14 cellular contexts compared by ENCODE assay signal in the genomic region with DNA sequence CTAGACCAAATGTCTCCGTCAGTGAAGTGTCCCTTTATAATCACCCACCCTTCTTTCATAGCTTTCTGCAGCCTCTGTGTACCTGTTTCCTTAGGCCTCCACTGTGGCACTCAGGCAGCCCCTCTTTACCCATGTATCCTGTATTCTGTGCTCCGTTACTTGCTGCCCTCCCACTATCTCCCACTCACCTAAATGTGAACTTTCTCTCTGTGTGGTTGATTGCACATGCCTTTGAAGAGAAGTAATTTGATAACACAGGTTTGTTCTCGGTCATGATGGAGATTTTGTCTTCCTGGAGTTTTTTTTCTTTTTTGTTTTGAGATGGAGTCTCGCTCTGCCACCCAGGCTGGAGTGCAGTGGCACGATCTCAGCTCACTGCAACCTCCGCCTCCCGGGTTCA.
DNase-seq lines count a peak whose midpoint lies in the region; ATAC-seq and TF ChIP-seq lines count a peak whose summit lies in the region.
"Had no signal": no experiment of that assay in that cellular context is flagged by ENCODE, and none has a peak within 500 bp of the region (broad histone marks: within the 10 kb centered on the region; RNA-seq: fewer than 3 reads in every experiment).

No MANE protein-coding gene starts in this region.

- peaks cover 9% of the 10 kb centered on the region for H3K36me3 Mint-ChIP-seq in Calu3 (ENCODE audit: insufficient read depth, unreplicated experiment)
- H3K36me3 Mint-ChIP-seq in activated T-helper 17 cell treated with anti-CD3 and anti-CD28 coated beads, Interleukin-2, amount 50 U/mL, for 72 hours (ENCODE audit: low read depth), result peaks cover 1% of the 10 kb centered on the region
- H3K36me3 Mint-ChIP-seq: CD8-positive, alpha-beta T cell had no signal

- intact Hi-C loops in ascending aorta (cut with DNase I), result loop anchor here (5.0 kb wide), 1 partner anchor 60 kb away; the partner anchor contains the start of gene REEP3
- intact Hi-C loops in tibial artery (cut with DNase I; ENCODE audit: low total_unique reads), result loop anchor here (10.0 kb wide), 1 partner anchor 58 kb away; the partner anchor contains the start of gene REEP3
- intact Hi-C loops in Calu3 (cut with micrococcal nuclease; ENCODE audit: unreplicated experiment), result no loop called here

- no peak overlapping the region for H3K27ac Mint-ChIP-seq in Calu3 (ENCODE audit: unreplicated experiment)
- no peak overlapping the region for H3K27ac Mint-ChIP-seq in activated T-helper 17 cell treated with anti-CD3 and anti-CD28 coated beads, Interleukin-2, amount 50 U/mL, for 72 hours
- H3K27ac Mint-ChIP-seq: CD8-positive, alpha-beta T cell; IgD-negative memory B cell had no signal

- no peak for TF ChIP-seq CTCF in HEK293 (tag by site-specific recombination; IDR thresholded peaks at IDR 0.05)
- no peak for TF ChIP-seq CTCF in ascending aorta (IDR thresholded peaks at IDR 0.05)
- no peak for TF ChIP-seq CTCF in tibial artery (IDR thresholded peaks at IDR 0.05)
- no peak for TF ChIP-seq CTCF in Calu3 (IDR thresholded peaks at IDR 0.05; ENCODE audit: unreplicated experiment)
- TF ChIP-seq CTCF in GM10266 (IDR thresholded peaks at IDR 0.05; ENCODE audit: control insufficient read depth, insufficient read depth, low read depth, missing control alignments), result no peak

- H3K4me3 Mint-ChIP-seq in Calu3 (ENCODE audit: low read depth, unreplicated experiment), result no peak overlapping the region
- no peak overlapping the region for H3K4me3 Mint-ChIP-seq in activated T-helper 17 cell treated with anti-CD3 and anti-CD28 coated beads, Interleukin-2, amount 50 U/mL, for 72 hours
- H3K4me3 Mint-ChIP-seq: CD14-positive monocyte; CD8-positive, alpha-beta T cell; IgD-negative memory B cell had no signal

- DNase-seq in ascending aorta (ENCODE audit: low spot score in 2 of 2) (no peak), left kidney (ENCODE audit: low read depth, low spot score) (peak; percentile 91), tibial artery (no peak), Calu3 (no peak), GM10266 (ENCODE audit: extremely low spot score) (no peak)
- DNase-seq: BE2C; CD8-positive, alpha-beta T cell; COR-L47; GF-D8 had no signal

- H3K27me3 Mint-ChIP-seq in Calu3 (ENCODE audit: unreplicated experiment), result no peaks in the 10 kb centered on the region
- H3K27me3 Mint-ChIP-seq in activated T-helper 17 cell treated with anti-CD3 and anti-CD28 coated beads, Interleukin-2, amount 50 U/mL, for 72 hours, result no peaks in the 10 kb centered on the region
- H3K27me3 Mint-ChIP-seq: IgD-negative memory B cell had no signal

- H3K27me3 ChIP-seq in ascending aorta (no peaks in the 10 kb centered on the region), tibial artery (no peaks in the 10 kb centered on the region)
- H3K27me3 ChIP-seq: BE2C had no signal

- no peak for ATAC-seq in activated T-helper 17 cell treated with anti-CD3 and anti-CD28 coated beads, Interleukin-2, amount 50 U/mL, for 72 hours (replicated peaks)
- ATAC-seq: A549; CD8-positive, alpha-beta T cell had no signal

- no peaks in the 10 kb centered on the region for H3K36me3 ChIP-seq in HEK293 (ENCODE audit: control insufficient read depth in 2 of 2, insufficient read depth in 1 of 2, low read length in 2 of 2)
- H3K36me3 ChIP-seq in ascending aorta, result no peaks in the 10 kb centered on the region
- H3K36me3 ChIP-seq in tibial artery, result no peaks in the 10 kb centered on the region
- H3K36me3 ChIP-seq: BE2C had no signal

- no peaks in the 10 kb centered on the region for H3K9me3 Mint-ChIP-seq in Calu3 (ENCODE audit: low read depth, unreplicated experiment)
- H3K9me3 Mint-ChIP-seq in activated T-helper 17 cell treated with anti-CD3 and anti-CD28 coated beads, Interleukin-2, amount 50 U/mL, for 72 hours, result no peaks in the 10 kb centered on the region
- H3K9me3 Mint-ChIP-seq: CD14-positive monocyte; CD8-positive, alpha-beta T cell; IgD-negative memory B cell had no signal

- CTCF ChIA-PET in HEK293 (lab: Yijun Ruan, JAX) (interaction anchor here (1.6 kb wide), 1 partner anchor 137 kb away, joined by 7 read pairs; no protein-coding TSS in a partner anchor), Calu3 (lab: Charles Lee) (no interaction called here)

- no peaks in the 10 kb centered on the region for H3K4me1 Mint-ChIP-seq in Calu3 (ENCODE audit: low read depth, unreplicated experiment)
- H3K4me1 Mint-ChIP-seq in activated T-helper 17 cell treated with anti-CD3 and anti-CD28 coated beads, Interleukin-2, amount 50 U/mL, for 72 hours, result no peaks in the 10 kb centered on the region
- H3K4me1 Mint-ChIP-seq: CD14-positive monocyte had no signal

- H3K4me3 ChIP-seq in HEK293 (ENCODE audit: low read depth, low read length), result no peak overlapping the region
- no peak overlapping the region for H3K4me3 ChIP-seq in ascending aorta
- no peak overlapping the region for H3K4me3 ChIP-seq in tibial artery
- H3K4me3 ChIP-seq: A549 had no signal

- H3K27ac ChIP-seq in HEK293 (ENCODE audit: extremely low read depth, low read depth, low read length) (no peak overlapping the region), ascending aorta (peak overlapping the region; percentile 71 to 73), tibial artery (peak overlapping the region; percentile 56 to 62)
- H3K27ac ChIP-seq: A549 had no signal

- H3K9me3 ChIP-seq in HEK293 (ENCODE audit: control insufficient read depth, insufficient read depth, low read depth, low read length) (no peaks in the 10 kb centered on the region), ascending aorta (no peaks in the 10 kb centered on the region), tibial artery (no peaks in the 10 kb centered on the region)
- H3K9me3 ChIP-seq: A549, BE2C had no signal

- H3K4me1 ChIP-seq in HEK293 (ENCODE audit: control insufficient read depth, insufficient read depth, low read length) (peaks cover 17% of the 10 kb centered on the region), ascending aorta (peaks cover 2 to 66% of the 10 kb centered on the region in 2 donors), tibial artery (peaks cover 0 to 91% (median 37%) of the 10 kb centered on the region in 4 donors)
- H3K4me1 ChIP-seq: A549 had no signal

- BruUV-seq in Calu3 (replicated peaks; lab: Mats Ljungman, UMichigan), result no TSS peak

- POLR2A ChIA-PET in HEK293 (lab: Yijun Ruan, JAX), result no interaction called here

TF ChIP-seq in HEK293, 187 proteins besides CTCF, POLR2A, EP300 and RAD21 (continues in another document):
- TF ChIP-seq ZNF24 (tag by site-specific recombination; IDR thresholded peaks at IDR 0.05) (no peak), KLF17 (tag by site-specific recombination; IDR thresholded peaks at IDR 0.05) (no peak), EGR2 (tag by site-specific recombination; IDR thresholded peaks at IDR 0.05; ENCODE audit: low read depth) (peak; percentile 66; the same call in 1 of the 2 replicates), ZNF704 (tag by site-specific recombination; IDR thresholded peaks at IDR 0.05) (no peak), FEZF1 (tag by site-specific recombination; IDR thresholded peaks at IDR 0.05) (no peak), ZNF600 (tag by site-specific recombination; IDR thresholded peaks at IDR 0.05) (0 out of 2 replicates have a peak, but pooled peaks have one; percentile 48), ZNF433 (tag by site-specific recombination; IDR thresholded peaks at IDR 0.05; ENCODE audit: low read depth) (no peak), ZNF449 (tag by site-specific recombination; IDR thresholded peaks at IDR 0.05) (no peak), ZNF394 (tag by site-specific recombination; IDR thresholded peaks at IDR 0.05; ENCODE audit: borderline replicate concordance) (no peak), ZBTB17 (tag by site-specific recombination; IDR thresholded peaks at IDR 0.05) (peak; percentile 24; the same call in 1 of the 2 replicates), ZFHX2 (tag by site-specific recombination; conservative IDR thresholded peaks at IDR 0.05) (peak; percentile 60), ZNF513 (tag by site-specific recombination; IDR thresholded peaks at IDR 0.05) (no peak)
